33 cellular contexts compared by ENCODE assay signal in the genomic region with DNA sequence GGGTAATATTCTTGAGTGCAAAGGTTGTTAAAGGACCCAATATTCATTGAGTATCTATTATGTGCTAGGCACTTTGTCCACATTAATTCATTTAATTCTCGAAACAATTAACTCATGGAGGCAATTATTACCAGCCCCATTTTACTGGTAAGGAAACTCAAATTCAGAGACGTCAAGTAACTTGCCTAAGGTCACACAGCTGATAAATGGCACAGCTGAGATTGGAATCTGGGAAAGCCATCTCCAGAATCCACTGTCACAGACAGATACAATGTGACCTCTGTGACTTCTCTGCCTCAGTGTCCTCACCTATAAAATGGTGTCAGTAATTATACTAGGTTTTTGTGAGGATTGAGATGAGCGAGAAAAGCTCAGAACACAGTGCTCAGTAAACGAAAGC.
"Had no signal": no experiment of that assay in that cellular context is flagged by ENCODE, and none has a peak within 500 bp of the region (broad histone marks: within the 10 kb centered on the region; RNA-seq: fewer than 3 reads in every experiment).

No MANE protein-coding gene starts in this region.

- DNase-seq: activated effector memory CD4-positive, alpha-beta T cell treated with anti-CD3 and anti-CD28 coated beads, Interleukin-2, amount 50 U/mL, for 16 hours; activated effector memory CD4-positive, alpha-beta T cell treated with Interleukin-2 at 50 U/mL for 16 hours; activated gamma-delta T cell; activated gamma-delta T cell treated with Interleukin-2 at 50 U/mL for 16 hours; activated naive CD4-positive, alpha-beta T cell; activated naive CD4-positive, alpha-beta T cell treated with anti-CD3 and anti-CD28 coated beads for 36 hours; activated naive CD4-positive, alpha-beta T cell treated with anti-CD3 and anti-CD28 coated beads, Interleukin-2, amount 10 ng/mL, durations not matched to agents 7 days and 5 days; activated naive CD4-positive, alpha-beta T cell treated with anti-CD3 and anti-CD28 coated beads, Interleukin-2, amount 50 U/mL, for 16 hours; activated naive CD4-positive, alpha-beta T cell treated with Interleukin-2 at 50 U/mL for 16 hours; activated naive CD8-positive, alpha-beta T cell treated with anti-CD3 and anti-CD28 coated beads for 36 hours; activated naive CD8-positive, alpha-beta T cell treated with anti-CD3 and anti-CD28 coated beads, Interleukin-2, amount 10 ng/mL, durations not matched to agents 7 days and 5 days; activated naive CD8-positive, alpha-beta T cell treated with anti-CD3 and anti-CD28 coated beads, Interleukin-2, amount 50 U/mL, for 24 hours; activated T-cell treated with anti-CD3 and anti-CD28 coated beads, Interleukin-2, amount 50 U/mL, for 24 hours; activated T-cell treated with anti-CD3 and anti-CD28 coated beads, Interleukin-2, amount 50 U/mL, for 4 hours; activated T-cell treated with anti-CD3 and anti-CD28 coated beads, Interleukin-2, amount 50 U/mL, for 48 hours; activated T-cell treated with anti-CD3 and anti-CD28 coated beads, Interleukin-2, amount 50 U/mL, for 72 hours; adrenal gland; amniotic stem cell; amygdala; anterior cingulate cortex; aorta; body of pancreas; brain microvascular endothelial cell; caudate nucleus; central memory CD4-positive, alpha-beta T cell; cerebellar nuclear complex had no signal

- H3K4me3 ChIP-seq: adrenal gland, ascending aorta, body of pancreas, breast epithelium, cardiac muscle cell had no signal

- FAIRE-seq: astrocyte, bronchial epithelial cell had no signal

- H3K9me3 ChIP-seq: adrenal gland, ascending aorta, body of pancreas, breast epithelium had no signal

- H3K36me3 ChIP-seq: adrenal gland, ascending aorta, brain microvascular endothelial cell, breast epithelium, cardiac muscle cell had no signal

- H3K27me3 ChIP-seq: adrenal gland, ascending aorta, body of pancreas, brain microvascular endothelial cell, cardiac muscle cell had no signal

- H3K27ac ChIP-seq: ascending aorta, body of pancreas, brain microvascular endothelial cell, breast epithelium, cardiac muscle cell had no signal

- H3K4me1 ChIP-seq: ascending aorta, body of pancreas, breast epithelium had no signal

- ATAC-seq: activated naive CD4-positive, alpha-beta T cell treated with anti-CD3 and anti-CD28 coated beads, Interleukin-2, amount 50 U/mL, for 72 hours; activated naive CD8-positive, alpha-beta T cell treated with anti-CD3 and anti-CD28 coated beads, Interleukin-2, amount 50 U/mL, for 24 hours; activated T-cell treated with anti-CD3 and anti-CD28 coated beads, Interleukin-2, amount 50 U/mL, for 4 hours; activated T-cell treated with anti-CD3 and anti-CD28 coated beads, Interleukin-2, amount 50 U/mL, for 72 hours; activated T-helper 17 cell treated with anti-CD3 and anti-CD28 coated beads, Interleukin-2, amount 50 U/mL, for 72 hours; body of pancreas had no signal
